Comparison of ENCODE assay signal across 1 cellular context in the genomic region with DNA sequence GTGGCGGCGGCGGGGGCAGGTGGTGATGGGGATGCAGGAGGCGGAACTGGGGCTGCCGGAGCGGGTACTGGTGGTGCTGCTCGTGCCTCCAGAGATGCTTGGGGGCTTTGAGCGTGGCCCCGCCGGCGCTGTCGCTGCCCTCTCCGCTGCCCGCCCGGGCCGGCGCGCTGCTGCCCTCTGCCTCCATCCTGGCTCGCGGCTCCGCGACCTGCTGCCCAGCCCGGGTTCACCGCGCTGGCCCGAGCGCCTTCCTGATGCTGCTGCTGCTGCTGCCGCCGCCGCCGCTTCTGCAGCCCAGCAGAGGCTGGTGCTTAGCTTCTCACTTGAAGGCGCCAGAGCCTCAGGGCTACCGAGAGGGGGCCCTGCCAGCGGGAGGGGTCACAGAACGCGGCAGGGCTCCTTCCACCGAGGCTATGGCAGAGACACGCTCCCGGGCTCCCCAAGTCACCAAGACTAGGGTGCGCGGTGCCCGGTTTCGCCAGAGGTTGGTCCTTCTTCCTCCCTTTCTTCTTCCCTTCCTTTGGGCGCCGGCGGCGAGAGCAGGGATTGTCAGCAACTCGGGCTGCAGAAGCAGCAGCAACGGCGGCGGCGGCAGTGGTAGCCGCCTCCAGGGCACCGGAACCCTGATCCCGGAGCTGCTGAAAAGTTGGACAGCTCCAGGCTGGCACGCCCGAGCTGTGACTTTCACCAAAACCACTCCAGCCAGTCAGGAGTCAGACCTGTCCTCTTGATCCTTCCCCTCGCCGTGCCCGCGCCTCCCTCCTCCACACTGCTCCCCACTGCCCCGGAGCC.
TF ChIP-seq lines count a peak whose summit lies in the region.

A gene (minus strand): TSS at position 291 of the 792 bp plus-strand sequence.

TF ChIP-seq in H1, 55 proteins besides CTCF, POLR2A, EP300 and RAD21 (continued from another document):
- TF ChIP-seq TCF12 (IDR thresholded peaks at IDR 0.05; ENCODE audit: low read depth, low read length): no peak
- TF ChIP-seq HDAC2 (IDR thresholded peaks at IDR 0.05; ENCODE audit: borderline replicate concordance in 1 of 2, low read depth in 2 of 2, low read length in 2 of 2): 0 out of 4 replicates have a peak, but pooled peaks of 1 of the 2 experiments have one; percentile 63
- no peak for TF ChIP-seq BCL11A (IDR thresholded peaks at IDR 0.05; ENCODE audit: low read depth in 2 of 2, low read length in 2 of 2)
- no peak for TF ChIP-seq FOSL1 (IDR thresholded peaks at IDR 0.05; ENCODE audit: insufficient read depth, low read depth, low read length)
- no peak for TF ChIP-seq KDM5A (IDR thresholded peaks at IDR 0.05; ENCODE audit: low read length)
- no peak for TF ChIP-seq TAF7 (optimal IDR thresholded peaks at IDR 0.05; ENCODE audit: borderline replicate concordance, low read depth, low read length)
- TF ChIP-seq GTF2F1 (IDR thresholded peaks at IDR 0.05; ENCODE audit: borderline replicate concordance, low read depth, low read length): no peak
- TF ChIP-seq, protein P1, sequence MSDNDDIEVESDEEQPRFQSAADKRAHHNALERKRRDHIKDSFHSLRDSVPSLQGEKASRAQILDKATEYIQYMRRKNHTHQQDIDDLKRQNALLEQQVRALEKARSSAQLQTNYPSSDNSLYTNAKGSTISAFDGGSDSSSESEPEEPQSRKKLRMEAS (IDR thresholded peaks at IDR 0.05): peak; percentile 63
- peak; percentile 25 for TF ChIP-seq SUZ12 (IDR thresholded peaks at IDR 0.05; ENCODE audit: low read length)
- TF ChIP-seq GABPA (IDR thresholded peaks at IDR 0.05; ENCODE audit: borderline replicate concordance, insufficient read depth, low read length): no peak
- no peak for TF ChIP-seq RFX5 (IDR thresholded peaks at IDR 0.05; ENCODE audit: borderline replicate concordance, low read depth, low read length)
- TF ChIP-seq YY1 (IDR thresholded peaks at IDR 0.05; ENCODE audit: low read depth, low read length): no peak
- peak; percentile 60 for TF ChIP-seq SAP30 (IDR thresholded peaks at IDR 0.05; ENCODE audit: insufficient read depth, insufficient replicate concordance, low read length)
- no peak for TF ChIP-seq JUND (IDR thresholded peaks at IDR 0.05; ENCODE audit: low read length)
- peak; percentile 85 for TF ChIP-seq KDM4A (IDR thresholded peaks at IDR 0.05; ENCODE audit: low read depth, low read length, severe bottlenecking)
- TF ChIP-seq KDM1A (IDR thresholded peaks at IDR 0.05; ENCODE audit: borderline replicate concordance, low read length): no peak
- no peak for TF ChIP-seq PHF8 (conservative IDR thresholded peaks at IDR 0.05; ENCODE audit: low read depth, low read length)
- TF ChIP-seq NANOG (IDR thresholded peaks at IDR 0.05; ENCODE audit: insufficient read depth, low read depth, low read length, poor library complexity, severe bottlenecking): no peak
- no peak for TF ChIP-seq JUN (IDR thresholded peaks at IDR 0.05; ENCODE audit: low read depth, low read length)
- TF ChIP-seq TAF1 (IDR thresholded peaks at IDR 0.05; ENCODE audit: low read depth, low read length): no peak
- TF ChIP-seq EGR1 (IDR thresholded peaks at IDR 0.05; ENCODE audit: borderline replicate concordance, low read depth, low read length): no peak
- TF ChIP-seq TEAD4 (IDR thresholded peaks at IDR 0.05; ENCODE audit: low read depth, low read length): 0 out of 2 replicates have a peak, but pooled peaks have one; percentile 26
- no peak for TF ChIP-seq EZH2 (IDR thresholded peaks at IDR 0.05; ENCODE audit: low read depth, low read length, severe bottlenecking)
- peak; percentile 79 for TF ChIP-seq CTBP2 (IDR thresholded peaks at IDR 0.05; ENCODE audit: borderline replicate concordance, insufficient read depth, insufficient read length, low read length)
- TF ChIP-seq, protein P2, sequence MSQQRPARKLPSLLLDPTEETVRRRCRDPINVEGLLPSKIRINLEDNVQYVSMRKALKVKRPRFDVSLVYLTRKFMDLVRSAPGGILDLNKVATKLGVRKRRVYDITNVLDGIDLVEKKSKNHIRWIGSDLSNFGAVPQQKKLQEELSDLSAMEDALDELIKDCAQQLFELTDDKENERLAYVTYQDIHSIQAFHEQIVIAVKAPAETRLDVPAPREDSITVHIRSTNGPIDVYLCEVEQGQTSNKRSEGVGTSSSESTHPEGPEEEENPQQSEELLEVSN (IDR thresholded peaks at IDR 0.05): no peak
- no peak for TF ChIP-seq CHD1 (IDR thresholded peaks at IDR 0.05; ENCODE audit: low read depth, low read length)
- peak; percentile 69 for TF ChIP-seq TBP (IDR thresholded peaks at IDR 0.05; ENCODE audit: low read depth, low read length)
- TF ChIP-seq ASH2L (IDR thresholded peaks at IDR 0.05; ENCODE audit: low read length): peak; percentile 30
- TF ChIP-seq SIN3A (conservative IDR thresholded peaks at IDR 0.05 in 1 of 2, IDR thresholded peaks at IDR 0.05 in 1 of 2; ENCODE audit: low read depth in 1 of 2, low read length in 2 of 2): peak; percentile 90 to 96; a peak in 3 of 4 replicates
- TF ChIP-seq RBBP5 (IDR thresholded peaks at IDR 0.05; ENCODE audit: borderline replicate concordance, low read depth, low read length): peak; percentile 54; the same call in 1 of the 2 replicates
- no peak for TF ChIP-seq CHD2 (IDR thresholded peaks at IDR 0.05; ENCODE audit: low read length)
- no peak for TF ChIP-seq CBX5 (IDR thresholded peaks at IDR 0.05; ENCODE audit: low read depth, low read length)
- TF ChIP-seq, protein P3, sequence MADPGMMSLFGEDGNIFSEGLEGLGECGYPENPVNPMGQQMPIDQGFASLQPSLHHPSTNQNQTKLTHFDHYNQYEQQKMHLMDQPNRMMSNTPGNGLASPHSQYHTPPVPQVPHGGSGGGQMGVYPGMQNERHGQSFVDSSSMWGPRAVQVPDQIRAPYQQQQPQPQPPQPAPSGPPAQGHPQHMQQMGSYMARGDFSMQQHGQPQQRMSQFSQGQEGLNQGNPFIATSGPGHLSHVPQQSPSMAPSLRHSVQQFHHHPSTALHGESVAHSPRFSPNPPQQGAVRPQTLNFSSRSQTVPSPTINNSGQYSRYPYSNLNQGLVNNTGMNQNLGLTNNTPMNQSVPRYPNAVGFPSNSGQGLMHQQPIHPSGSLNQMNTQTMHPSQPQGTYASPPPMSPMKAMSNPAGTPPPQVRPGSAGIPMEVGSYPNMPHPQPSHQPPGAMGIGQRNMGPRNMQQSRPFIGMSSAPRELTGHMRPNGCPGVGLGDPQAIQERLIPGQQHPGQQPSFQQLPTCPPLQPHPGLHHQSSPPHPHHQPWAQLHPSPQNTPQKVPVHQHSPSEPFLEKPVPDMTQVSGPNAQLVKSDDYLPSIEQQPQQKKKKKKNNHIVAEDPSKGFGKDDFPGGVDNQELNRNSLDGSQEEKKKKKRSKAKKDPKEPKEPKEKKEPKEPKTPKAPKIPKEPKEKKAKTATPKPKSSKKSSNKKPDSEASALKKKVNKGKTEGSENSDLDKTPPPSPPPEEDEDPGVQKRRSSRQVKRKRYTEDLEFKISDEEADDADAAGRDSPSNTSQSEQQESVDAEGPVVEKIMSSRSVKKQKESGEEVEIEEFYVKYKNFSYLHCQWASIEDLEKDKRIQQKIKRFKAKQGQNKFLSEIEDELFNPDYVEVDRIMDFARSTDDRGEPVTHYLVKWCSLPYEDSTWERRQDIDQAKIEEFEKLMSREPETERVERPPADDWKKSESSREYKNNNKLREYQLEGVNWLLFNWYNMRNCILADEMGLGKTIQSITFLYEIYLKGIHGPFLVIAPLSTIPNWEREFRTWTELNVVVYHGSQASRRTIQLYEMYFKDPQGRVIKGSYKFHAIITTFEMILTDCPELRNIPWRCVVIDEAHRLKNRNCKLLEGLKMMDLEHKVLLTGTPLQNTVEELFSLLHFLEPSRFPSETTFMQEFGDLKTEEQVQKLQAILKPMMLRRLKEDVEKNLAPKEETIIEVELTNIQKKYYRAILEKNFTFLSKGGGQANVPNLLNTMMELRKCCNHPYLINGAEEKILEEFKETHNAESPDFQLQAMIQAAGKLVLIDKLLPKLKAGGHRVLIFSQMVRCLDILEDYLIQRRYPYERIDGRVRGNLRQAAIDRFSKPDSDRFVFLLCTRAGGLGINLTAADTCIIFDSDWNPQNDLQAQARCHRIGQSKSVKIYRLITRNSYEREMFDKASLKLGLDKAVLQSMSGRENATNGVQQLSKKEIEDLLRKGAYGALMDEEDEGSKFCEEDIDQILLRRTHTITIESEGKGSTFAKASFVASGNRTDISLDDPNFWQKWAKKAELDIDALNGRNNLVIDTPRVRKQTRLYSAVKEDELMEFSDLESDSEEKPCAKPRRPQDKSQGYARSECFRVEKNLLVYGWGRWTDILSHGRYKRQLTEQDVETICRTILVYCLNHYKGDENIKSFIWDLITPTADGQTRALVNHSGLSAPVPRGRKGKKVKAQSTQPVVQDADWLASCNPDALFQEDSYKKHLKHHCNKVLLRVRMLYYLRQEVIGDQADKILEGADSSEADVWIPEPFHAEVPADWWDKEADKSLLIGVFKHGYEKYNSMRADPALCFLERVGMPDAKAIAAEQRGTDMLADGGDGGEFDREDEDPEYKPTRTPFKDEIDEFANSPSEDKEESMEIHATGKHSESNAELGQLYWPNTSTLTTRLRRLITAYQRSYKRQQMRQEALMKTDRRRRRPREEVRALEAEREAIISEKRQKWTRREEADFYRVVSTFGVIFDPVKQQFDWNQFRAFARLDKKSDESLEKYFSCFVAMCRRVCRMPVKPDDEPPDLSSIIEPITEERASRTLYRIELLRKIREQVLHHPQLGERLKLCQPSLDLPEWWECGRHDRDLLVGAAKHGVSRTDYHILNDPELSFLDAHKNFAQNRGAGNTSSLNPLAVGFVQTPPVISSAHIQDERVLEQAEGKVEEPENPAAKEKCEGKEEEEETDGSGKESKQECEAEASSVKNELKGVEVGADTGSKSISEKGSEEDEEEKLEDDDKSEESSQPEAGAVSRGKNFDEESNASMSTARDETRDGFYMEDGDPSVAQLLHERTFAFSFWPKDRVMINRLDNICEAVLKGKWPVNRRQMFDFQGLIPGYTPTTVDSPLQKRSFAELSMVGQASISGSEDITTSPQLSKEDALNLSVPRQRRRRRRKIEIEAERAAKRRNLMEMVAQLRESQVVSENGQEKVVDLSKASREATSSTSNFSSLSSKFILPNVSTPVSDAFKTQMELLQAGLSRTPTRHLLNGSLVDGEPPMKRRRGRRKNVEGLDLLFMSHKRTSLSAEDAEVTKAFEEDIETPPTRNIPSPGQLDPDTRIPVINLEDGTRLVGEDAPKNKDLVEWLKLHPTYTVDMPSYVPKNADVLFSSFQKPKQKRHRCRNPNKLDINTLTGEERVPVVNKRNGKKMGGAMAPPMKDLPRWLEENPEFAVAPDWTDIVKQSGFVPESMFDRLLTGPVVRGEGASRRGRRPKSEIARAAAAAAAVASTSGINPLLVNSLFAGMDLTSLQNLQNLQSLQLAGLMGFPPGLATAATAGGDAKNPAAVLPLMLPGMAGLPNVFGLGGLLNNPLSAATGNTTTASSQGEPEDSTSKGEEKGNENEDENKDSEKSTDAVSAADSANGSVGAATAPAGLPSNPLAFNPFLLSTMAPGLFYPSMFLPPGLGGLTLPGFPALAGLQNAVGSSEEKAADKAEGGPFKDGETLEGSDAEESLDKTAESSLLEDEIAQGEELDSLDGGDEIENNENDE (IDR thresholded peaks at IDR 0.05; ENCODE audit: insufficient replicate concordance, low read length): no peak
- TF ChIP-seq POLR2AphosphoS5 (IDR thresholded peaks at IDR 0.05; ENCODE audit: low read depth, low read length): no peak
- no peak for TF ChIP-seq SIRT6 (IDR thresholded peaks at IDR 0.05; ENCODE audit: low read length)
- TF ChIP-seq, protein P4, sequence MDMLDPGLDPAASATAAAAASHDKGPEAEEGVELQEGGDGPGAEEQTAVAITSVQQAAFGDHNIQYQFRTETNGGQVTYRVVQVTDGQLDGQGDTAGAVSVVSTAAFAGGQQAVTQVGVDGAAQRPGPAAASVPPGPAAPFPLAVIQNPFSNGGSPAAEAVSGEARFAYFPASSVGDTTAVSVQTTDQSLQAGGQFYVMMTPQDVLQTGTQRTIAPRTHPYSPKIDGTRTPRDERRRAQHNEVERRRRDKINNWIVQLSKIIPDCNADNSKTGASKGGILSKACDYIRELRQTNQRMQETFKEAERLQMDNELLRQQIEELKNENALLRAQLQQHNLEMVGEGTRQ (IDR thresholded peaks at IDR 0.05; ENCODE audit: low read length): no peak
- no peak for TF ChIP-seq NRF1 (IDR thresholded peaks at IDR 0.05; ENCODE audit: low read depth, low read length)
